18 cellular contexts compared by ENCODE assay signal in the genomic region with DNA sequence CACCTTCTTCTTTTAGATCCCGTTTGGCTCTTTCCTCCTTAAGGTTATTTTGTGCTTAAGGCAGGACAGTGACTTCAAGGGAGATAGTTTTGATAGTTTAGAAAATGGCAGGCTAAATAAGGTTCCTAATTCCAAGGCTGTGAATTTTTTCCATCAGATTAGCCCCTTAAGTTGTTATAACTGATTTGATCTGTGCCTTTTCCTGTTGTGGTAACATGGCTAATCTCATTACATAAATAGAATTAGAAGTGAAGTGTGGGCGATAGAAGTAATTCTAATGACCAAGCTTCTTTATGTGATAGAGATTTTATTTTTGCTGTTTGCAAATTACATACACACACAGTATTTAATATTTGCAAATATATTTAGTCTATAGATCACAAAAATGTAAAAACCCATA.
"Had no signal": no experiment of that assay in that cellular context is flagged by ENCODE, and none has a peak within 500 bp of the region (broad histone marks: within the 10 kb centered on the region; RNA-seq: fewer than 3 reads in every experiment).

No MANE protein-coding gene starts in this region.

- H3K27ac ChIP-seq: adrenal gland, VCaP had no signal

- H3K4me1 Mint-ChIP-seq: activated CD4-positive, alpha-beta memory T cell treated with anti-CD3 and anti-CD28 coated beads, Interleukin-2, amount 10 ng/mL, durations not matched to agents 7 days and 5 days; activated naive CD8-positive, alpha-beta T cell treated with anti-CD3 and anti-CD28 coated beads, Interleukin-2, amount 10 ng/mL, durations not matched to agents 7 days and 5 days had no signal

- H3K27me3 Mint-ChIP-seq: activated CD4-positive, alpha-beta memory T cell treated with anti-CD3 and anti-CD28 coated beads, Interleukin-2, amount 10 ng/mL, durations not matched to agents 7 days and 5 days; activated naive CD8-positive, alpha-beta T cell treated with anti-CD3 and anti-CD28 coated beads, Interleukin-2, amount 10 ng/mL, durations not matched to agents 7 days and 5 days had no signal

- H3K9me3 ChIP-seq: adrenal gland had no signal

- H3K36me3 ChIP-seq: adrenal gland had no signal

- ATAC-seq: activated T-cell treated with anti-CD3 and anti-CD28 coated beads, Interleukin-2, amount 50 U/mL, for 72 hours had no signal

- H3K4me1 ChIP-seq: adrenal gland had no signal

- H3K27me3 ChIP-seq: adrenal gland had no signal

- H3K4me3 ChIP-seq: adrenal gland had no signal

- DNase-seq: activated CD4-positive, alpha-beta memory T cell treated with anti-CD3 and anti-CD28 coated beads, Interleukin-2, amount 10 ng/mL, durations not matched to agents 7 days and 5 days; activated CD4-positive, alpha-beta T cell treated with anti-CD3 and anti-CD28 coated beads, Interleukin-2, amount 50 U/mL, for 1 hour; activated CD4-positive, CD25-positive, alpha-beta regulatory T cell; activated naive CD4-positive, alpha-beta T cell treated with anti-CD3 and anti-CD28 coated beads, Interleukin-2, amount 50 U/mL, for 16 hours; activated naive CD8-positive, alpha-beta T cell treated with anti-CD3 and anti-CD28 coated beads, Interleukin-2, amount 10 ng/mL, durations not matched to agents 7 days and 5 days; activated T-cell treated with anti-CD3 and anti-CD28 coated beads for 4 hours; activated T-cell treated with anti-CD3 and anti-CD28 coated beads, Interleukin-2, amount 50 U/mL, for 72 hours; adrenal gland; anterior cingulate cortex; central memory CD4-positive, alpha-beta T cell; MM.1S; NCI-H1105; NCI-H1436; NCI-H1694 treated with DMSO at 0.1 percent for 48 hours; NCI-H2029 treated with DMSO at 0.1 percent for 48 hours; SIG-M5; T-helper 1 cell had no signal

- H3K9me3 Mint-ChIP-seq: activated CD4-positive, alpha-beta memory T cell treated with anti-CD3 and anti-CD28 coated beads, Interleukin-2, amount 10 ng/mL, durations not matched to agents 7 days and 5 days; activated naive CD8-positive, alpha-beta T cell treated with anti-CD3 and anti-CD28 coated beads, Interleukin-2, amount 10 ng/mL, durations not matched to agents 7 days and 5 days had no signal

- H3K27ac Mint-ChIP-seq: activated CD4-positive, alpha-beta memory T cell treated with anti-CD3 and anti-CD28 coated beads, Interleukin-2, amount 10 ng/mL, durations not matched to agents 7 days and 5 days; activated naive CD8-positive, alpha-beta T cell treated with anti-CD3 and anti-CD28 coated beads, Interleukin-2, amount 10 ng/mL, durations not matched to agents 7 days and 5 days; activated T-cell treated with anti-CD3 and anti-CD28 coated beads, Interleukin-2, amount 50 U/mL, for 72 hours had no signal

- H3K4me3 Mint-ChIP-seq: activated CD4-positive, alpha-beta memory T cell treated with anti-CD3 and anti-CD28 coated beads, Interleukin-2, amount 10 ng/mL, durations not matched to agents 7 days and 5 days; activated naive CD8-positive, alpha-beta T cell treated with anti-CD3 and anti-CD28 coated beads, Interleukin-2, amount 10 ng/mL, durations not matched to agents 7 days and 5 days; activated T-cell treated with anti-CD3 and anti-CD28 coated beads, Interleukin-2, amount 50 U/mL, for 72 hours had no signal
